14 cellular contexts compared by ENCODE assay signal in genomic region chr16:83574388-83574787, GRCh38.
DNase-seq lines count a peak whose midpoint lies in the region; ATAC-seq, FAIRE-seq and TF ChIP-seq lines count a peak whose summit lies in the region.
"Had no signal": no experiment of that assay in that cellular context is flagged by ENCODE, and none has a peak within 500 bp of the region (broad histone marks: within the 10 kb centered on the region; RNA-seq: fewer than 3 reads in every experiment).

No MANE protein-coding gene starts in this region.

- CTCF ChIA-PET in mammary epithelial cell (lab: Charles Lee; ENCODE audit: low non-redundant PET) = interaction anchor here (0.6 kb wide), 1 partner anchor 144 kb away, joined by 4 read pairs; no protein-coding TSS in a partner anchor

- peaks cover 9% of the 10 kb centered on the region for H3K4me1 ChIP-seq in mammary epithelial cell (ENCODE audit: insufficient read depth, low read length)
- H3K4me1 ChIP-seq: gastrocnemius medialis had no signal

- in situ Hi-C loops in mammary epithelial cell (cut with MboI; ENCODE audit: low sequenced_read_pairs in 2 of 2) = no loop called here

- no peaks in the 10 kb centered on the region for H3K36me3 ChIP-seq in mammary epithelial cell (ENCODE audit: insufficient read depth, low read length)
- H3K36me3 ChIP-seq: gastrocnemius medialis, neutrophil had no signal

- no peak overlapping the region for H3K27ac ChIP-seq in mammary epithelial cell (ENCODE audit: insufficient read depth, low read depth, low read length)
- H3K27ac ChIP-seq: C4-2B, gastrocnemius medialis, neutrophil had no signal

- no peaks in the 10 kb centered on the region for H3K9me3 ChIP-seq in mammary epithelial cell (replicated peaks; ENCODE audit: insufficient read depth, low read length)
- H3K9me3 ChIP-seq: gastrocnemius medialis, neutrophil had no signal

- intact Hi-C loops in mammary epithelial cell (cut with micrococcal nuclease) = loop anchor here (1.0 kb wide), 1 partner anchor 234 kb away; no protein-coding TSS in a partner anchor

- 30% methylated on average over 6 of the region's 6 CpGs for WGBS in mammary epithelial cell (ENCODE audit: low coverage, missing lambda C conversion rate)

- BruUV-seq in mammary epithelial cell (replicated peaks; lab: Mats Ljungman, UMichigan) = no TSS peak

- H3K4me3 ChIP-seq in mammary epithelial cell (replicated peaks in 1 of 3; ENCODE audit: insufficient read depth in 1 of 3, low read depth in 2 of 3, low read length in 3 of 3) = no peak overlapping the region
- H3K4me3 ChIP-seq: gastrocnemius medialis had no signal

- H3K79me2 ChIP-seq in mammary epithelial cell (ENCODE audit: insufficient read depth, low read length) = no peaks in the 10 kb centered on the region

- DNase-seq in AG20443 (ENCODE audit: low spot score) (peak; percentile 78), HTR-8/SVneo (ENCODE audit: insufficient read length, low spot score) (peak; percentile 51), mammary epithelial cell (peak; percentile 95), iPS-NIHi7 (ENCODE audit: extremely low spot score) (peak; percentile 71), COLO668 (lab: John Stamatoyannopoulos, UW; ENCODE audit: unreplicated experiment) (no peak), NCI-H1930 (lab: John Stamatoyannopoulos, UW) (no peak)
- DNase-seq: activated CD4-positive, alpha-beta memory T cell treated with anti-CD3 and anti-CD28 coated beads for 36 hours; activated effector memory CD4-positive, alpha-beta T cell treated with anti-CD3 and anti-CD28 coated beads, Interleukin-2, amount 50 U/mL, for 16 hours; gastrocnemius medialis; NCI-H2081 had no signal

- no peak overlapping the region for H3K4me2 ChIP-seq in mammary epithelial cell (ENCODE audit: insufficient read depth, low read depth, low read length)

- FAIRE-seq in HTR-8/SVneo (lab: Jason Lieb, UNC) = peak; percentile 83

- no peak overlapping the region for H3K9ac ChIP-seq in mammary epithelial cell (ENCODE audit: insufficient read depth, low read length)

- no peaks in the 10 kb centered on the region for H3K27me3 ChIP-seq in mammary epithelial cell (ENCODE audit: insufficient read depth, low read length)
- H3K27me3 ChIP-seq: gastrocnemius medialis, neutrophil had no signal

- dilution Hi-C loops in mammary epithelial cell (cut with HindIII; ENCODE audit: low sequenced_read_pairs) = no loop called here

- H2AFZ ChIP-seq in mammary epithelial cell (ENCODE audit: low read depth, low read length) = no peak overlapping the region

- H4K20me1 ChIP-seq in mammary epithelial cell (ENCODE audit: insufficient read depth, low read length) = no peaks in the 10 kb centered on the region

- no peak for TF ChIP-seq CTCF in mammary epithelial cell (conservative IDR thresholded peaks at IDR 0.05 in 1 of 2, IDR thresholded peaks at IDR 0.05 in 1 of 2; ENCODE audit: extremely low read depth in 1 of 2, insufficient read depth in 1 of 2, low read depth in 1 of 2, low read length in 2 of 2)

- ATAC-seq in GM18907 (IDR thresholded peaks at IDR 0.05; ENCODE audit: unreplicated experiment) (no peak), HG03196 (IDR thresholded peaks at IDR 0.05; ENCODE audit: unreplicated experiment) (no peak)
- ATAC-seq: gastrocnemius medialis had no signal

Comparison
In these comparisons a context has a peak if more than half of its experiments do, and no peak if none do; other contexts are left out.
1. DNase-seq: peak in AG20443 (single experiment), HTR-8/SVneo (single experiment), mammary epithelial cell (single experiment) and iPS-NIHi7 (single experiment); none in COLO668 (single experiment) and NCI-H1930 (0 of 2).